12 cellular contexts compared by ENCODE assay signal in genomic region chr11:83174008-83174407, GRCh38. TPM values are rescaled to one million over a fixed set of nuclear protein-coding genes. Genes with fewer than 3 reads are reported as not detected.
A peak's percentile ranks its signal among the peaks of the same experiment; 100 is the strongest.
DNase-seq lines count a peak whose midpoint lies in the region; ATAC-seq and TF ChIP-seq lines count a peak whose summit lies in the region.
"Had no signal": no experiment of that assay in that cellular context is flagged by ENCODE, and none has a peak within 500 bp of the region (broad histone marks: within the 10 kb centered on the region; RNA-seq: fewer than 3 reads in every experiment).

No MANE protein-coding gene starts in this region.

- peaks cover 14 to 32% of the 10 kb centered on the region in 2 experiments for H3K79me1 ChIP-seq in IMR-90 (ENCODE audit: low read depth in 1 of 2, low read length in 2 of 2)

- H3K4me3 Mint-ChIP-seq in CD4-positive, CD25-positive, alpha-beta regulatory T cell: peak overlapping the region; percentile 62 to 80 (median 65)
- H3K4me3 Mint-ChIP-seq in immature natural killer cell: peak overlapping the region in 2 of 5 donors; percentile 8 to 9
- H3K4me3 Mint-ChIP-seq: nephron had no signal

- H3K4me1 Mint-ChIP-seq in CD4-positive, CD25-positive, alpha-beta regulatory T cell: peaks cover 43 to 86% (median 69%) of the 10 kb centered on the region in 4 donors
- H3K4me1 Mint-ChIP-seq in immature natural killer cell: peaks cover 60 to 83% of the 10 kb centered on the region in 2 donors

- H3K56ac ChIP-seq in IMR-90 (ENCODE audit: extremely low read depth, insufficient read depth, low read length): no peak overlapping the region

- H2BK120ac ChIP-seq in IMR-90 (ENCODE audit: low read depth, low read length): no peak overlapping the region

- H4K8ac ChIP-seq in IMR-90 (ENCODE audit: low read depth in 2 of 2, low read length in 2 of 2): no peak overlapping the region

- H3K79me2 ChIP-seq in OCI-LY7 (ENCODE audit: insufficient read depth, low read depth, low read length): peaks cover 99% of the 10 kb centered on the region

- ATAC-seq in CD4-positive, CD25-positive, alpha-beta regulatory T cell (ENCODE audit: low read depth in 2 of 2): peak in 1 of 2 donors; percentile 40
- peak; percentile 67 for ATAC-seq in GM18868 (IDR thresholded peaks at IDR 0.05; ENCODE audit: unreplicated experiment)
- ATAC-seq in IMR-90 (ENCODE audit: low read depth): no peak
- no peak for ATAC-seq in HG02759 (IDR thresholded peaks at IDR 0.05; ENCODE audit: unreplicated experiment)
- no peak for ATAC-seq in HG03565 (IDR thresholded peaks at IDR 0.05; ENCODE audit: unreplicated experiment)

- H2AFZ ChIP-seq in IMR-90 (replicated peaks; ENCODE audit: low read length, poor library complexity): no peak overlapping the region
- H2AFZ ChIP-seq in OCI-LY7 (ENCODE audit: low read length): no peak overlapping the region

- H2AK9ac ChIP-seq in IMR-90 (replicated peaks; ENCODE audit: low read depth, low read length, poor library complexity): no peak overlapping the region

- H2AK5ac ChIP-seq in IMR-90 (ENCODE audit: low read depth, low read length): peak overlapping the region; percentile 52; the same call in 1 of the 2 replicates

- in situ Hi-C loops in IMR-90 (cut with MboI; ENCODE audit: low sequenced_read_pairs): no loop called here

- no peaks in the 10 kb centered on the region for H3K27me3 ChIP-seq in CD4-positive, CD25-positive, alpha-beta regulatory T cell (ENCODE audit: control insufficient read depth, insufficient read depth, low read length)
- H3K27me3 ChIP-seq in IMR-90 (ENCODE audit: control insufficient read depth, insufficient read depth, low read length): no peaks in the 10 kb centered on the region

- H3K4me3 ChIP-seq in CD4-positive, CD25-positive, alpha-beta regulatory T cell (ENCODE audit: low read depth, low read length): peak overlapping the region; percentile 49
- H3K4me3 ChIP-seq in IMR-90 (ENCODE audit: insufficient read depth, low read depth, low read length): no peak overlapping the region
- H3K4me3 ChIP-seq in OCI-LY7 (ENCODE audit: low read depth, low read length, poor library complexity, severe bottlenecking): no peak overlapping the region

- no peak overlapping the region for H3K9ac ChIP-seq in IMR-90 (ENCODE audit: low read depth, low read length)

- no peaks in the 10 kb centered on the region for H3K9me3 ChIP-seq in CD4-positive, CD25-positive, alpha-beta regulatory T cell (ENCODE audit: control insufficient read depth in 2 of 2, low read length in 2 of 2)
- H3K9me3 ChIP-seq in IMR-90 (ENCODE audit: control insufficient read depth, insufficient read depth, low read length): no peaks in the 10 kb centered on the region
- no peaks in the 10 kb centered on the region for H3K9me3 ChIP-seq in OCI-LY7 (ENCODE audit: low read length)

- dilution Hi-C loops in IMR-90 (cut with HindIII; ENCODE audit: low sequenced_read_pairs, unreplicated experiment): loop anchor here (25.0 kb wide), 1 partner anchor 112 kb away; the partner anchor contains the start of gene RAB30

- no peaks in the 10 kb centered on the region for H3K27me3 Mint-ChIP-seq in CD4-positive, CD25-positive, alpha-beta regulatory T cell
- H3K27me3 Mint-ChIP-seq in immature natural killer cell (ENCODE audit: low read depth in 3 of 3): peaks cover 0 to 1% (median 0%) of the 10 kb centered on the region in 3 donors

- H3K9me2 ChIP-seq in OCI-LY7 (ENCODE audit: insufficient read depth, low read length): no peaks in the 10 kb centered on the region

- peaks cover 80% of the 10 kb centered on the region for H3K36me3 ChIP-seq in CD4-positive, CD25-positive, alpha-beta regulatory T cell (ENCODE audit: control insufficient read depth, insufficient read depth, low read length)
- H3K36me3 ChIP-seq in IMR-90 (ENCODE audit: control insufficient read depth, insufficient read depth, low read length): peaks cover 41% of the 10 kb centered on the region
- H3K36me3 ChIP-seq in OCI-LY7 (ENCODE audit: insufficient read depth, low read length): peaks cover 99% of the 10 kb centered on the region

- DNase-seq in CD4-positive, CD25-positive, alpha-beta regulatory T cell: peak in 1 of 3 donors; percentile 24
- DNase-seq in IMR-90 (no peak), immature natural killer cell (no peak), NCI-H510A (lab: John Stamatoyannopoulos, UW) (no peak), OCI-LY7 (ENCODE audit: low spot score) (no peak)
- DNase-seq: erythroblast, NCI-H1092 treated with DMSO at 0.1 percent for 48 hours, NCI-H69 had no signal

- no peak overlapping the region for H2BK5ac ChIP-seq in IMR-90 (ENCODE audit: low read depth, low read length, poor library complexity, severe bottlenecking)

- TF ChIP-seq POLR2A in IMR-90 (IDR thresholded peaks at IDR 0.05; ENCODE audit: low read depth, low read length): no peak

- H3K27ac ChIP-seq in CD4-positive, CD25-positive, alpha-beta regulatory T cell (ENCODE audit: insufficient read depth, low read length, poor library complexity, severe bottlenecking): no peak overlapping the region
- H3K27ac ChIP-seq in IMR-90 (ENCODE audit: insufficient read depth, low read length): no peak overlapping the region
- H3K27ac ChIP-seq in OCI-LY7 (ENCODE audit: low read depth, low read length, poor library complexity, severe bottlenecking): no peak overlapping the region

- no peak overlapping the region for H2BK20ac ChIP-seq in IMR-90 (ENCODE audit: low read depth, low read length)

- TF ChIP-seq CTCF in IMR-90 (conservative IDR thresholded peaks at IDR 0.05; ENCODE audit: low read depth, low read length) (no peak), OCI-LY7 (conservative IDR thresholded peaks at IDR 0.05; ENCODE audit: low read length) (no peak)

- H3K4ac ChIP-seq in IMR-90 (ENCODE audit: low read depth, low read length): no peak overlapping the region

- BruUV-seq in IMR-90 (replicated peaks; lab: Mats Ljungman, UMichigan): no TSS peak
- no TSS peak for BruUV-seq in OCI-LY7 (replicated peaks; lab: Mats Ljungman, UMichigan)

- H3K4me2 ChIP-seq in IMR-90 (ENCODE audit: low read depth, low read length): no peak overlapping the region
- no peak overlapping the region for H3K4me2 ChIP-seq in OCI-LY7 (ENCODE audit: low read length)

- POLR2A ChIA-PET in IMR-90 (lab: Charles Lee; ENCODE audit: unreplicated experiment): no interaction called here
- POLR2A ChIA-PET in OCI-LY7 (lab: Charles Lee): interaction anchor here (0.6 to 2.2 kb wide), 8 partner anchors 14 to 1102 kb away, joined by 3 to 7 read pairs (median 4); partner anchors contain the start of gene PCF11

- H3K9me3 Mint-ChIP-seq in CD4-positive, CD25-positive, alpha-beta regulatory T cell: no peaks in the 10 kb centered on the region
- H3K9me3 Mint-ChIP-seq in immature natural killer cell: no peaks in the 10 kb centered on the region
- H3K9me3 Mint-ChIP-seq: nephron had no signal

- H3K14ac ChIP-seq in IMR-90 (replicated peaks; ENCODE audit: low read depth, low read length): no peak overlapping the region

- peak overlapping the region in 1 of 3 donors; percentile 14 for H3K27ac Mint-ChIP-seq in CD4-positive, CD25-positive, alpha-beta regulatory T cell
- H3K27ac Mint-ChIP-seq in immature natural killer cell: peak overlapping the region; percentile 21 to 63 (median 46)
- H3K27ac Mint-ChIP-seq: nephron had no signal

- CTCF ChIA-PET in IMR-90 (lab: Yijun Ruan, JAX) (no interaction called here), OCI-LY7 (lab: Charles Lee; ENCODE audit: unreplicated experiment) (no interaction called here)

- H3K36me3 Mint-ChIP-seq in CD4-positive, CD25-positive, alpha-beta regulatory T cell: peaks cover 42% of the 10 kb centered on the region
- H3K36me3 Mint-ChIP-seq in immature natural killer cell: peaks cover 13 to 29% (median 17%) of the 10 kb centered on the region in 3 donors

- no peak overlapping the region for H2BK15ac ChIP-seq in IMR-90 (ENCODE audit: low read depth, low read length)

- no peak for TF ChIP-seq RAD21 in IMR-90 (IDR thresholded peaks at IDR 0.05; ENCODE audit: low read length)

- H3K18ac ChIP-seq in IMR-90 (ENCODE audit: low read depth, low read length): no peak overlapping the region

- H4K20me1 ChIP-seq in IMR-90 (ENCODE audit: insufficient read depth, low read length): peaks cover 40% of the 10 kb centered on the region
- H4K20me1 ChIP-seq in OCI-LY7 (ENCODE audit: insufficient read depth, low read length): peaks cover 43% of the 10 kb centered on the region

- H4K91ac ChIP-seq in IMR-90 (ENCODE audit: insufficient read depth, low read depth, low read length): no peak overlapping the region

- H3K23ac ChIP-seq in IMR-90 (ENCODE audit: low read depth, low read length): no peak overlapping the region

- peaks cover 69% of the 10 kb centered on the region for H3K4me1 ChIP-seq in CD4-positive, CD25-positive, alpha-beta regulatory T cell (ENCODE audit: control insufficient read depth, insufficient read depth, low read length, poor library complexity, severe bottlenecking)
- H3K4me1 ChIP-seq in IMR-90 (ENCODE audit: control insufficient read depth, insufficient read depth, low read length) (peaks cover 4% of the 10 kb centered on the region), OCI-LY7 (ENCODE audit: insufficient read depth, low read length, poor library complexity, severe bottlenecking) (peaks cover 50% of the 10 kb centered on the region)

- no peak overlapping the region for H4K5ac ChIP-seq in IMR-90 (ENCODE audit: low read depth, low read length)

- H3K9me1 ChIP-seq in IMR-90 (ENCODE audit: insufficient read depth, low read length): peaks cover 5% of the 10 kb centered on the region; the same call in 1 of the 2 replicates

- intact Hi-C loops in IMR-90 (cut with micrococcal nuclease) (no loop called here), OCI-LY7 (cut with micrococcal nuclease; ENCODE audit: unreplicated experiment) (no loop called here)

RNA-seq across cellular contexts. Expression of gene PCF11, which starts 17.1 kb away (rescaled TPM):
- total RNA-seq in CD4-positive, CD25-positive, alpha-beta regulatory T cell: 161 TPM
- polyA plus RNA-seq in CD4-positive, CD25-positive, alpha-beta regulatory T cell: 10 to 100 TPM; 19.2 to 33.3 (median 26.2) TPM
- total RNA-seq in IMR-90 (2012; rRNA removed): 26.7 and 34.2 TPM in 2 replicates
- polyA plus RNA-seq in IMR-90 (2012; rRNA removed): 16.2 and 19.2 TPM in 2 replicates
- polyA plus RNA-seq in IMR-90 (2012; cell fraction: cytosol; rRNA removed): 7.3 and 12.7 TPM in 2 replicates
- polyA plus RNA-seq in IMR-90 (2012; cell fraction: nucleus; rRNA removed; ENCODE audit: low replicate concordance): 84.8 and 142 TPM in 2 replicates
- polyA plus RNA-seq in immature natural killer cell: 10 to 100 TPM; 10.2 to 36.5 (median 11.4) TPM
- 80.1 and 89.9 TPM in 2 replicates for total RNA-seq in OCI-LY7 (2014; rRNA removed; shearing (Covaris generic))
- 98.8 and 117 TPM in 2 replicates for total RNA-seq in OCI-LY7 (2022)

RNA-seq across cellular contexts. Expression of gene ANKRD42, which starts 19.5 kb away (rescaled TPM):
- 4.1 TPM for total RNA-seq in CD4-positive, CD25-positive, alpha-beta regulatory T cell
- 1 to 10 TPM; 1.3 to 4.2 (median 2.8) TPM for polyA plus RNA-seq in CD4-positive, CD25-positive, alpha-beta regulatory T cell
- total RNA-seq in IMR-90 (2012; rRNA removed) (5.6 and 6.9 TPM in 2 replicates), OCI-LY7 (2022) (2.5 and 3.3 TPM in 2 replicates)
- polyA plus RNA-seq in IMR-90 (2012; rRNA removed) (4.2 and 5.2 TPM in 2 replicates), immature natural killer cell (1 to 10 TPM; 3.1 to 5.0 (median 4.2) TPM)
- 2.9 and 3.5 TPM in 2 replicates for polyA plus RNA-seq in IMR-90 (2012; cell fraction: cytosol; rRNA removed)
- 3.1 and 7.1 TPM in 2 replicates for polyA plus RNA-seq in IMR-90 (2012; cell fraction: nucleus; rRNA removed; ENCODE audit: low replicate concordance)
- total RNA-seq in OCI-LY7 (2014; rRNA removed; shearing (Covaris generic)): 1.1 and 2.2 TPM in 2 replicates
